Comparison of ENCODE assay signal across 24 cellular contexts in the genomic region with DNA sequence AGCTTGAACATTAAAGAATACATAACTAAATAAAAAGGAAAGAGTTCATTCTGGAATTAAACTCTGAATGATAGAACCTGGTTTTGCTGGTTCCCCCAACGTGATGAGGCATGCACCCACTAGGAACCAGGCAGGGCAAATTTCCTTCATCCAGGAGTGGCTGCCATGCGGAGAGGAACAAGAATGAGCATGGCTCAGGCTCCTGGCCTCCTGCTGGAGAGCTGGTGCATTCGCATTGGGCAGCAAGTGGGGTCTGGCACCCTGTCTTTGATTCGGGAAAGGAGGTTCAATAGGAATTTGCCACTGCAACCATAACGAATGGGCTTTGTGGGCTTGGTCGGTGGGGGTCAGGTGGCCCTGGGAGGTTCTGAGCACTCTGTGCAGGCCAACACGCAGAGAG.
DNase-seq lines count a peak whose midpoint lies in the region; TF ChIP-seq lines count a peak whose summit lies in the region.
"Had no signal": no experiment of that assay in that cellular context is flagged by ENCODE, and none has a peak within 500 bp of the region (broad histone marks: within the 10 kb centered on the region; RNA-seq: fewer than 3 reads in every experiment).

No MANE protein-coding gene starts in this region.

- H3K9me3 Mint-ChIP-seq in endothelial cell (ENCODE audit: unreplicated experiment), result no peaks in the 10 kb centered on the region
- no peaks in the 10 kb centered on the region for H3K9me3 Mint-ChIP-seq in neural progenitor cell
- H3K9me3 Mint-ChIP-seq in activated T-cell treated with anti-CD3 and anti-CD28 coated beads, Interleukin-2, amount 50 U/mL, for 24 hours, result peaks cover 4% of the 10 kb centered on the region
- no peaks in the 10 kb centered on the region for H3K9me3 Mint-ChIP-seq in chondrocyte (ENCODE audit: low read depth)
- H3K9me3 Mint-ChIP-seq: activated naive CD8-positive, alpha-beta T cell treated with anti-CD3 and anti-CD28 coated beads for 36 hours; mesothelial cell of epicardium; stimulated activated naive CD8-positive, alpha-beta T cell treated with anti-CD3 and anti-CD28 coated beads, Interleukin-15, Interleukin-2, amounts not matched to agents 100 ng/mL and 50 ng/mL, for 24 hours had no signal

- H3K36me3 Mint-ChIP-seq in endothelial cell (ENCODE audit: low read depth, unreplicated experiment) (no peaks in the 10 kb centered on the region), neural progenitor cell (no peaks in the 10 kb centered on the region), chondrocyte (ENCODE audit: low read depth) (no peaks in the 10 kb centered on the region)
- H3K36me3 Mint-ChIP-seq in activated T-cell treated with anti-CD3 and anti-CD28 coated beads, Interleukin-2, amount 50 U/mL, for 24 hours (ENCODE audit: low read depth), result no peaks in the 10 kb centered on the region
- H3K36me3 Mint-ChIP-seq: activated naive CD8-positive, alpha-beta T cell treated with anti-CD3 and anti-CD28 coated beads for 36 hours; IgD-negative memory B cell; mesothelial cell of epicardium; naive thymus-derived CD4-positive, alpha-beta T cell had no signal

- TF ChIP-seq CTCF in GM12873 (IDR thresholded peaks at IDR 0.05; ENCODE audit: insufficient read depth, low read depth, low read length, missing control alignments) (peak; percentile 18), OCI-LY3 (IDR thresholded peaks at IDR 0.05; ENCODE audit: low read depth, low read length) (no peak; the same call in 1 of the 2 replicates), endothelial cell (IDR thresholded peaks at IDR 0.05; ENCODE audit: unreplicated experiment) (peak; percentile 21), neural progenitor cell (IDR thresholded peaks at IDR 0.05) (peak; percentile 36), chondrocyte (IDR thresholded peaks at IDR 0.05) (no peak)

- H3K36me3 ChIP-seq in OCI-LY3 (replicated peaks; ENCODE audit: low read depth, low read length) (no peaks in the 10 kb centered on the region), neural progenitor cell (no peaks in the 10 kb centered on the region)
- H3K36me3 ChIP-seq: thoracic aorta, uterus had no signal

- H3K27ac ChIP-seq in OCI-LY3 (ENCODE audit: low read length) (no peak overlapping the region), neural progenitor cell (no peak overlapping the region)
- H3K27ac ChIP-seq: thoracic aorta, uterus had no signal

- H2AFZ ChIP-seq in OCI-LY3 (ENCODE audit: low read depth, low read length) (no peak overlapping the region), neural progenitor cell (replicated peaks) (no peak overlapping the region)

- no peaks in the 10 kb centered on the region for H3K4me1 Mint-ChIP-seq in endothelial cell (ENCODE audit: unreplicated experiment)
- no peaks in the 10 kb centered on the region for H3K4me1 Mint-ChIP-seq in neural progenitor cell
- H3K4me1 Mint-ChIP-seq in activated T-cell treated with anti-CD3 and anti-CD28 coated beads, Interleukin-2, amount 50 U/mL, for 24 hours (ENCODE audit: low read depth), result no peaks in the 10 kb centered on the region
- H3K4me1 Mint-ChIP-seq in chondrocyte (ENCODE audit: low read depth), result no peaks in the 10 kb centered on the region
- H3K4me1 Mint-ChIP-seq: activated CD4-positive, alpha-beta memory T cell treated with anti-CD3 and anti-CD28 coated beads, Interleukin-2, amount 10 ng/mL, durations not matched to agents 7 days and 5 days; activated naive CD8-positive, alpha-beta T cell treated with anti-CD3 and anti-CD28 coated beads for 36 hours; central memory CD8-positive, alpha-beta T cell; IgD-negative memory B cell; mesothelial cell of epicardium; naive thymus-derived CD4-positive, alpha-beta T cell had no signal

- H3K4me2 ChIP-seq in OCI-LY3 (ENCODE audit: low read length) (peak overlapping the region; percentile 35), neural progenitor cell (no peak overlapping the region)

- H4K20me1 ChIP-seq in OCI-LY3 (ENCODE audit: insufficient read depth, low read length) (no peaks in the 10 kb centered on the region), neural progenitor cell (ENCODE audit: low read depth) (no peaks in the 10 kb centered on the region)

- H3K79me2 ChIP-seq in OCI-LY3 (ENCODE audit: low read length) (no peaks in the 10 kb centered on the region), neural progenitor cell (ENCODE audit: low read depth) (no peaks in the 10 kb centered on the region)

- H3K27me3 Mint-ChIP-seq in endothelial cell (ENCODE audit: unreplicated experiment) (no peaks in the 10 kb centered on the region), neural progenitor cell (ENCODE audit: insufficient read depth, low read depth) (no peaks in the 10 kb centered on the region), chondrocyte (ENCODE audit: low read depth) (peaks cover 25% of the 10 kb centered on the region)
- H3K27me3 Mint-ChIP-seq in activated T-cell treated with anti-CD3 and anti-CD28 coated beads, Interleukin-2, amount 50 U/mL, for 24 hours, result no peaks in the 10 kb centered on the region
- H3K27me3 Mint-ChIP-seq: activated CD4-positive, alpha-beta memory T cell treated with anti-CD3 and anti-CD28 coated beads, Interleukin-2, amount 10 ng/mL, durations not matched to agents 7 days and 5 days; central memory CD8-positive, alpha-beta T cell; stimulated activated naive CD8-positive, alpha-beta T cell treated with anti-CD3 and anti-CD28 coated beads, Interleukin-15, Interleukin-2, amounts not matched to agents 100 ng/mL and 50 ng/mL, for 24 hours had no signal

- H3K27ac Mint-ChIP-seq in endothelial cell (ENCODE audit: unreplicated experiment) (no peak overlapping the region), neural progenitor cell (no peak overlapping the region), chondrocyte (ENCODE audit: unreplicated experiment) (no peak overlapping the region)
- H3K27ac Mint-ChIP-seq in activated T-cell treated with anti-CD3 and anti-CD28 coated beads, Interleukin-2, amount 50 U/mL, for 24 hours, result no peak overlapping the region
- H3K27ac Mint-ChIP-seq: activated CD4-positive, alpha-beta memory T cell treated with anti-CD3 and anti-CD28 coated beads, Interleukin-2, amount 10 ng/mL, durations not matched to agents 7 days and 5 days; activated naive CD8-positive, alpha-beta T cell treated with anti-CD3 and anti-CD28 coated beads for 36 hours; IgD-negative memory B cell; mesothelial cell of epicardium; naive thymus-derived CD4-positive, alpha-beta T cell; stimulated activated naive CD8-positive, alpha-beta T cell treated with anti-CD3 and anti-CD28 coated beads, Interleukin-15, Interleukin-2, amounts not matched to agents 100 ng/mL and 50 ng/mL, for 24 hours had no signal

- no peak overlapping the region for H3K4me3 ChIP-seq in OCI-LY3 (ENCODE audit: low read length)
- no peak overlapping the region for H3K4me3 ChIP-seq in neural progenitor cell
- H3K4me3 ChIP-seq: thoracic aorta, uterus had no signal

- H3K27me3 ChIP-seq in OCI-LY3 (ENCODE audit: low read depth, low read length), result peaks cover 14% of the 10 kb centered on the region
- H3K27me3 ChIP-seq in neural progenitor cell, result no peaks in the 10 kb centered on the region
- H3K27me3 ChIP-seq: uterus had no signal

- H3K4me1 ChIP-seq in OCI-LY3 (ENCODE audit: low read length) (peaks cover 54% of the 10 kb centered on the region), neural progenitor cell (no peaks in the 10 kb centered on the region)
- H3K4me1 ChIP-seq: uterus had no signal

- no peaks in the 10 kb centered on the region for H3F3A ChIP-seq in neural progenitor cell (ENCODE audit: low read depth)

- no peak overlapping the region for H3K9ac ChIP-seq in OCI-LY3 (ENCODE audit: low read length)
- H3K9ac ChIP-seq in neural progenitor cell, result no peak overlapping the region

- DNase-seq in endothelial cell (ENCODE audit: low spot score) (no peak), neural progenitor cell (ENCODE audit: low spot score) (peak; percentile 15), NCI-H1417 treated with DMSO at 0.1 percent for 48 hours (lab: John Stamatoyannopoulos, UW) (no peak), NCI-H748 (lab: John Stamatoyannopoulos, UW; ENCODE audit: unreplicated experiment) (no peak), chondrocyte (ENCODE audit: low spot score) (no peak)
- DNase-seq in activated T-cell treated with anti-CD3 and anti-CD28 coated beads, Interleukin-2, amount 50 U/mL, for 24 hours, result no peak
- DNase-seq: activated CD4-positive, alpha-beta memory T cell treated with anti-CD3 and anti-CD28 coated beads, Interleukin-2, amount 10 ng/mL, durations not matched to agents 7 days and 5 days; activated CD4-positive, CD25-positive, alpha-beta regulatory T cell treated with anti-CD3 and anti-CD28 coated beads, Interleukin-2, amount 50 U/mL, for 72 hours; activated effector memory CD4-positive, alpha-beta T cell treated with Interleukin-2 at 50 U/mL for 16 hours; activated naive CD8-positive, alpha-beta T cell treated with anti-CD3 and anti-CD28 coated beads for 36 hours; aorta; dermis blood vessel endothelial cell; naive thymus-derived CD4-positive, alpha-beta T cell; NCI-H1694 treated with DMSO at 0.1 percent for 48 hours; NCI-H526 treated with DMSO at 0.1 percent for 48 hours; occipital lobe; uterus had no signal

- H3K4me3 Mint-ChIP-seq in endothelial cell (ENCODE audit: unreplicated experiment) (no peak overlapping the region), neural progenitor cell (no peak overlapping the region), chondrocyte (ENCODE audit: unreplicated experiment) (no peak overlapping the region)
- H3K4me3 Mint-ChIP-seq in activated T-cell treated with anti-CD3 and anti-CD28 coated beads, Interleukin-2, amount 50 U/mL, for 24 hours, result no peak overlapping the region
- H3K4me3 Mint-ChIP-seq: activated CD4-positive, alpha-beta memory T cell treated with anti-CD3 and anti-CD28 coated beads, Interleukin-2, amount 10 ng/mL, durations not matched to agents 7 days and 5 days; activated naive CD8-positive, alpha-beta T cell treated with anti-CD3 and anti-CD28 coated beads for 36 hours; central memory CD8-positive, alpha-beta T cell; IgD-negative memory B cell; mesothelial cell of epicardium; naive thymus-derived CD4-positive, alpha-beta T cell; stimulated activated naive CD8-positive, alpha-beta T cell treated with anti-CD3 and anti-CD28 coated beads, Interleukin-15, Interleukin-2, amounts not matched to agents 100 ng/mL and 50 ng/mL, for 24 hours had no signal

- H3K9me3 ChIP-seq in OCI-LY3 (ENCODE audit: insufficient read depth, low read length) (no peaks in the 10 kb centered on the region), neural progenitor cell (ENCODE audit: low read depth) (no peaks in the 10 kb centered on the region)
- H3K9me3 ChIP-seq: thoracic aorta, uterus had no signal

Comparison
In these comparisons a context has a peak if more than half of its experiments do, and no peak if none do; other contexts are left out.
1. CTCF ChIP-seq: peak in GM12873 (single experiment), endothelial cell (single experiment) and neural progenitor cell (single experiment); none in OCI-LY3 (single experiment) and chondrocyte (single experiment).